In genomic region chr17:48636177-48637018, GRCh38 we compare ENCODE assay signal across 8 cellular contexts. TPM values are rescaled to one million over a fixed set of nuclear protein-coding genes. Genes with fewer than 3 reads are reported as not detected.
DNase-seq lines count a peak whose midpoint lies in the region; ATAC-seq and TF ChIP-seq lines count a peak whose summit lies in the region.

No MANE protein-coding gene starts in this region.

- TF ChIP-seq EP300 in ovary (IDR thresholded peaks at IDR 0.05): no peak

- WGBS in psoas muscle, 3 donors: 4 to 7% (median 6%) methylated on average over 38 to 39 of the region's 39 CpGs
- WGBS in ovary, 3 donors: 2 to 4% (median 2%) methylated on average over 39 of the region's 39 CpGs

- H3K36me3 ChIP-seq in BE2C (no peaks in the 10 kb centered on the region), psoas muscle (ENCODE audit: insufficient read depth in 1 of 2, low read depth in 1 of 2) (no peaks in the 10 kb centered on the region), ovary (no peaks in the 10 kb centered on the region)

- H3K4me1 ChIP-seq in BE2C: no peaks in the 10 kb centered on the region
- no peaks in the 10 kb centered on the region for H3K4me1 ChIP-seq in psoas muscle
- H3K4me1 ChIP-seq in ovary (ENCODE audit: insufficient read depth): no peaks in the 10 kb centered on the region

- intact Hi-C loops in psoas muscle (cut with DNase I): no loop called here
- intact Hi-C loops in ovary (cut with DNase I): no loop called here

- ATAC-seq in psoas muscle (peak; percentile 56 to 73 (median 66)), GM21367 (IDR thresholded peaks at IDR 0.05; ENCODE audit: unreplicated experiment) (no peak)

- no peak overlapping the region for H3K27ac ChIP-seq in psoas muscle
- H3K27ac ChIP-seq in ovary: no peak overlapping the region

- H3K9me3 ChIP-seq in BE2C (no peaks in the 10 kb centered on the region), psoas muscle (no peaks in the 10 kb centered on the region), ovary (no peaks in the 10 kb centered on the region)

- peak; percentile 91 for DNase-seq in BE2C
- DNase-seq in H4 (ENCODE audit: low spot score): peak; percentile 60
- DNase-seq in NCI-H748 (lab: John Stamatoyannopoulos, UW; ENCODE audit: unreplicated experiment): peak; percentile 92
- peak; percentile 57 for DNase-seq in activated T-cell treated with anti-CD3 and anti-CD28 coated beads for 1 hour (ENCODE audit: low read depth)
- DNase-seq in fibroblast of the conjunctiva (ENCODE audit: low read depth): peak; percentile 4
- peak; percentile 72 to 80 for DNase-seq in psoas muscle
- DNase-seq in ovary: no peak

- no peak for TF ChIP-seq POLR2A in ovary (IDR thresholded peaks at IDR 0.05)

- TF ChIP-seq CTCF in BE2C (IDR thresholded peaks at IDR 0.05; ENCODE audit: low read depth, low read length) (peak; percentile 68), psoas muscle (IDR thresholded peaks at IDR 0.05) (peak; percentile 51), ovary (IDR thresholded peaks at IDR 0.05) (no peak)

- peaks cover 100% of the 10 kb centered on the region for H3K27me3 ChIP-seq in BE2C
- H3K27me3 ChIP-seq in psoas muscle (ENCODE audit: insufficient read depth in 3 of 3, low read length in 2 of 3): peaks cover 14 to 100% (median 44%) of the 10 kb centered on the region in 3 donors
- H3K27me3 ChIP-seq in ovary: no peaks in the 10 kb centered on the region

- no peak overlapping the region for H3K4me3 ChIP-seq in BE2C (ENCODE audit: low read depth, low read length)
- no peak overlapping the region for H3K4me3 ChIP-seq in psoas muscle
- H3K4me3 ChIP-seq in ovary: no peak overlapping the region

RNA-seq across cellular contexts. Expression of gene HOXB9, which starts 10.2 kb away (rescaled TPM):
- not detected for polyA plus RNA-seq in BE2C (2012; ENCODE audit: insufficient read depth, insufficient read length, low read depth)
- total RNA-seq in H4 (2014; rRNA removed; shearing (Covaris generic)): 23.1 and 26.1 TPM in 2 replicates
- total RNA-seq in psoas muscle (not detected), ovary (under 1 TPM in 4 of 7 donors, not detected in 3; 0.10 to 0.36 (median 0.12) TPM)
- polyA plus RNA-seq in psoas muscle (under 1 TPM; 0.01 to 0.10 (median 0.03) TPM), ovary (under 1 TPM in 1 of 2 donors, not detected in 1; 0.27 TPM)

RNA-seq across cellular contexts. Expression of gene HOXB8, which starts 21.3 kb away (rescaled TPM):
- not detected for polyA plus RNA-seq in BE2C (2012; ENCODE audit: insufficient read depth, insufficient read length, low read depth)
- total RNA-seq in H4 (2014; rRNA removed; shearing (Covaris generic)): 1.2 and 6.3 TPM in 2 replicates
- total RNA-seq in psoas muscle: not detected
- under 1 TPM; 0.05 to 0.10 (median 0.08) TPM for polyA plus RNA-seq in psoas muscle
- total RNA-seq in ovary: 1 to 10 TPM in 2 of 7 donors, under 1 TPM in 2, not detected in 3; 0.17 to 2.5 (median 0.97) TPM
- under 1 TPM in 1 of 2 donors, not detected in 1; 0.28 TPM for polyA plus RNA-seq in ovary

RNA-seq across cellular contexts. Expression of gene HOXB7, which starts 25.6 kb away (rescaled TPM):
- not detected for polyA plus RNA-seq in BE2C (2012; ENCODE audit: insufficient read depth, insufficient read length, low read depth)
- 21.2 and 22.4 TPM in 2 replicates for total RNA-seq in H4 (2014; rRNA removed; shearing (Covaris generic))
- total RNA-seq in psoas muscle (1 to 10 TPM in 3 of 4 donors, under 1 TPM in 1; 0.85 to 2.0 (median 1.2) TPM), ovary (1 to 10 TPM in 4 of 7 donors, under 1 TPM in 3; 0.23 to 2.9 (median 1.3) TPM)
- polyA plus RNA-seq in psoas muscle (1 to 10 TPM; 1.6 to 3.0 (median 2.8) TPM), ovary (1 to 10 TPM in 1 of 2 donors, under 1 TPM in 1; 0.48 to 6.9 TPM)

RNA-seq across cellular contexts. Expression of gene HOXB6, which starts 31.6 kb away (rescaled TPM):
- not detected for polyA plus RNA-seq in BE2C (2012; ENCODE audit: insufficient read depth, insufficient read length, low read depth)
- total RNA-seq in H4 (2014; rRNA removed; shearing (Covaris generic)): 1.4 and 3.1 TPM in 2 replicates
- total RNA-seq in psoas muscle: 1 to 10 TPM in 2 of 4 donors, under 1 TPM in 2; 0.66 to 3.3 (median 1.2) TPM
- polyA plus RNA-seq in psoas muscle: 1 to 10 TPM in 2 of 3 donors, under 1 TPM in 1; 0.80 to 1.6 (median 1.2) TPM
- 10 to 100 TPM in 1 of 7 donors, 1 to 10 TPM in 4, under 1 TPM in 2; 0.25 to 10.3 (median 1.7) TPM for total RNA-seq in ovary
- polyA plus RNA-seq in ovary: under 1 TPM; 0.25 to 0.73 TPM

RNA-seq across cellular contexts. Expression of gene HOXB5, which starts 42.8 kb away (rescaled TPM):
- not detected for polyA plus RNA-seq in BE2C (2012; ENCODE audit: insufficient read depth, insufficient read length, low read depth)
- 0.43 TPM in 1 of 2 replicates, not detected in the other for total RNA-seq in H4 (2014; rRNA removed; shearing (Covaris generic))
- total RNA-seq in psoas muscle (under 1 TPM in 3 of 4 donors, not detected in 1; 0.17 to 0.71 (median 0.24) TPM), ovary (1 to 10 TPM in 2 of 7 donors, under 1 TPM in 4, not detected in 1; 0.20 to 2.8 (median 0.66) TPM)
- polyA plus RNA-seq in psoas muscle (under 1 TPM; 0.03 to 0.30 (median 0.17) TPM), ovary (under 1 TPM; 0.04 to 0.53 TPM)

Comparison
In these comparisons a context has a peak if more than half of its experiments do, and no peak if none do; other contexts are left out.
1. DNase-seq: peak in BE2C (single experiment), H4 (single experiment), NCI-H748 (single experiment), activated T-cell treated with anti-CD3 and anti-CD28 coated beads for 1 hour (single experiment), fibroblast of the conjunctiva (single experiment) and psoas muscle (2 of 2); none in ovary (0 of 5).
2. CTCF ChIP-seq: peak in BE2C (single experiment) and psoas muscle (single experiment); none in ovary (0 of 3).
3. RNA of gene HOXB9, which starts 10.2 kb away (total RNA-seq): 23.1 to 26.1 TPM in H4; 0.10 to 0.36 TPM in ovary and not detected in psoas muscle; every median in the first group is over 10 times any median in the second.